Comparison of ENCODE assay signal across 1 cellular context in the genomic region with DNA sequence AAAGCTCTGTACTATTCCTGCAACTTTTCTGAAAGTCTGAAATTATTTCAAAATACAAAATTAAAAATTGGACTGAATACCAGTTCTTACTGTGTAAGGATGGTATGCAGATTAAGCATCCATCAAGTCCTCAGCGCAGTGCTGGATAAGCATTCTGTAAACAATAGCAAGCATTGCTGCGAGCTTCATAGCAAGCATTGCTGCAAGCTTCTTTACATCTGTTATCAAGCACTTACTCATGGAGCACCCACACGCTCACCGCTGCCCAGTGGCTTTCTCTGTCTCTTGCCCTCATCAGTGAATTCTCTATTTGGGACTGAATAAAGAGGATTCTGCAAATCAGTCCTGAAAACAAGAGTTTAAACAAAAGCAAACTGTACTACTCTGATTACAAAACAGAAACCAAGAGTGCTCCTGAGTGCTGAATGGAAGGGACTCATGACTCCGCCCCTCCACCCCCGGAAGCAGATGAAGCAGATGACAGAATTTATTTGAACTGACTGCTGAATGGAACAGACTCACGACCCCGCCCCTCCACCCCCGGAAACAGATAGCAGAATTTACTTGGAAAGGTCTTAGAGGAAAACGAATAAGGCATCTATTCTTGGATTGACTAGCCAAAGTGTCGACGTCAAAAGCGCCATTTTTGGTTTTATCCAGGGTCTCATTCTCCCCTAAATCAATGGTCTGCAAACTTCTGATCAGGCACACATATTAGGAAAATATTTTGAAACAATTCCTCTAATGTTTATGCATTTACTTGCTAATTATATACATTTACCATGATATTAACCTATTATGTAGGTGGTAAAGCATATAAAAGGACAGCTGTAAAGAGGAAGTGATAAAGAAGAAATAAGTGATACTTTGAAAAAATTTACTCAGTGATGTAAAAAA.
TF ChIP-seq lines count a peak whose summit lies in the region.

No MANE protein-coding gene starts in this region.

TF ChIP-seq in K562, 482 proteins besides CTCF, POLR2A, EP300 and RAD21:
- peak; percentile 92 for TF ChIP-seq NR2C1 (IDR thresholded peaks at IDR 0.05)
- TF ChIP-seq NR2C1 (tag; IDR thresholded peaks at IDR 0.05), result peak; percentile 92
- TF ChIP-seq GABPA (tag; conservative IDR thresholded peaks at IDR 0.05; ENCODE audit: low read depth), result peak; percentile 83
- TF ChIP-seq ASH1L (IDR thresholded peaks at IDR 0.05; ENCODE audit: borderline replicate concordance, low read depth, partially characterized antibody), result no peak
- TF ChIP-seq, protein P1, sequence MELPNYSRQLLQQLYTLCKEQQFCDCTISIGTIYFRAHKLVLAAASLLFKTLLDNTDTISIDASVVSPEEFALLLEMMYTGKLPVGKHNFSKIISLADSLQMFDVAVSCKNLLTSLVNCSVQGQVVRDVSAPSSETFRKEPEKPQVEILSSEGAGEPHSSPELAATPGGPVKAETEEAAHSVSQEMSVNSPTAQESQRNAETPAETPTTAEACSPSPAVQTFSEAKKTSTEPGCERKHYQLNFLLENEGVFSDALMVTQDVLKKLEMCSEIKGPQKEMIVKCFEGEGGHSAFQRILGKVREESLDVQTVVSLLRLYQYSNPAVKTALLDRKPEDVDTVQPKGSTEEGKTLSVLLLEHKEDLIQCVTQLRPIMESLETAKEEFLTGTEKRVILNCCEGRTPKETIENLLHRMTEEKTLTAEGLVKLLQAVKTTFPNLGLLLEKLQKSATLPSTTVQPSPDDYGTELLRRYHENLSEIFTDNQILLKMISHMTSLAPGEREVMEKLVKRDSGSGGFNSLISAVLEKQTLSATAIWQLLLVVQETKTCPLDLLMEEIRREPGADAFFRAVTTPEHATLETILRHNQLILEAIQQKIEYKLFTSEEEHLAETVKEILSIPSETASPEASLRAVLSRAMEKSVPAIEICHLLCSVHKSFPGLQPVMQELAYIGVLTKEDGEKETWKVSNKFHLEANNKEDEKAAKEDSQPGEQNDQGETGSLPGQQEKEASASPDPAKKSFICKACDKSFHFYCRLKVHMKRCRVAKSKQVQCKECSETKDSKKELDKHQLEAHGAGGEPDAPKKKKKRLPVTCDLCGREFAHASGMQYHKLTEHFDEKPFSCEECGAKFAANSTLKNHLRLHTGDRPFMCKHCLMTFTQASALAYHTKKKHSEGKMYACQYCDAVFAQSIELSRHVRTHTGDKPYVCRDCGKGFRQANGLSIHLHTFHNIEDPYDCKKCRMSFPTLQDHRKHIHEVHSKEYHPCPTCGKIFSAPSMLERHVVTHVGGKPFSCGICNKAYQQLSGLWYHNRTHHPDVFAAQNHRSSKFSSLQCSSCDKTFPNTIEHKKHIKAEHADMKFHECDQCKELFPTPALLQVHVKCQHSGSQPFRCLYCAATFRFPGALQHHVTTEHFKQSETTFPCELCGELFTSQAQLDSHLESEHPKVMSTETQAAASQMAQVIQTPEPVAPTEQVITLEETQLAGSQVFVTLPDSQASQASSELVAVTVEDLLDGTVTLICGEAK (IDR thresholded peaks at IDR 0.05), result peak; percentile 85
- TF ChIP-seq, protein P1 (CRISPR knock-in tag; IDR thresholded peaks at IDR 0.05), result no peak
- TF ChIP-seq, protein P2, sequence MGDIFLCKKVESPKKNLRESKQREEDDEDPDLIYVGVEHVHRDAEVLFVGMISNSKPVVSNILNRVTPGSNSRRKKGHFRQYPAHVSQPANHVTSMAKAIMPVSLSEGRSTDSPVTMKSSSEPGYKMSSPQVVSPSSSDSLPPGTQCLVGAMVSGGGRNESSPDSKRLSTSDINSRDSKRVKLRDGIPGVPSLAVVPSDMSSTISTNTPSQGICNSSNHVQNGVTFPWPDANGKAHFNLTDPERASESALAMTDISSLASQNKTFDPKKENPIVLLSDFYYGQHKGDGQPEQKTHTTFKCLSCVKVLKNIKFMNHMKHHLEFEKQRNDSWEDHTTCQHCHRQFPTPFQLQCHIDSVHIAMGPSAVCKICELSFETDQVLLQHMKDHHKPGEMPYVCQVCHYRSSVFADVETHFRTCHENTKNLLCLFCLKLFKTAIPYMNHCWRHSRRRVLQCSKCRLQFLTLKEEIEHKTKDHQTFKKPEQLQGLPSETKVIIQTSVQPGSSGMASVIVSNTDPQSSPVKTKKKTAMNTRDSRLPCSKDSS (IDR thresholded peaks at IDR 0.05; ENCODE audit: low read depth, partially characterized antibody), result no peak
- no peak for TF ChIP-seq NFATC3 (IDR thresholded peaks at IDR 0.05)
- no peak for TF ChIP-seq ZNF133 (CRISPR knock-in tag; IDR thresholded peaks at IDR 0.05)
- TF ChIP-seq MTA1 (IDR thresholded peaks at IDR 0.05; ENCODE audit: borderline replicate concordance), result no peak
- TF ChIP-seq, protein P3, sequence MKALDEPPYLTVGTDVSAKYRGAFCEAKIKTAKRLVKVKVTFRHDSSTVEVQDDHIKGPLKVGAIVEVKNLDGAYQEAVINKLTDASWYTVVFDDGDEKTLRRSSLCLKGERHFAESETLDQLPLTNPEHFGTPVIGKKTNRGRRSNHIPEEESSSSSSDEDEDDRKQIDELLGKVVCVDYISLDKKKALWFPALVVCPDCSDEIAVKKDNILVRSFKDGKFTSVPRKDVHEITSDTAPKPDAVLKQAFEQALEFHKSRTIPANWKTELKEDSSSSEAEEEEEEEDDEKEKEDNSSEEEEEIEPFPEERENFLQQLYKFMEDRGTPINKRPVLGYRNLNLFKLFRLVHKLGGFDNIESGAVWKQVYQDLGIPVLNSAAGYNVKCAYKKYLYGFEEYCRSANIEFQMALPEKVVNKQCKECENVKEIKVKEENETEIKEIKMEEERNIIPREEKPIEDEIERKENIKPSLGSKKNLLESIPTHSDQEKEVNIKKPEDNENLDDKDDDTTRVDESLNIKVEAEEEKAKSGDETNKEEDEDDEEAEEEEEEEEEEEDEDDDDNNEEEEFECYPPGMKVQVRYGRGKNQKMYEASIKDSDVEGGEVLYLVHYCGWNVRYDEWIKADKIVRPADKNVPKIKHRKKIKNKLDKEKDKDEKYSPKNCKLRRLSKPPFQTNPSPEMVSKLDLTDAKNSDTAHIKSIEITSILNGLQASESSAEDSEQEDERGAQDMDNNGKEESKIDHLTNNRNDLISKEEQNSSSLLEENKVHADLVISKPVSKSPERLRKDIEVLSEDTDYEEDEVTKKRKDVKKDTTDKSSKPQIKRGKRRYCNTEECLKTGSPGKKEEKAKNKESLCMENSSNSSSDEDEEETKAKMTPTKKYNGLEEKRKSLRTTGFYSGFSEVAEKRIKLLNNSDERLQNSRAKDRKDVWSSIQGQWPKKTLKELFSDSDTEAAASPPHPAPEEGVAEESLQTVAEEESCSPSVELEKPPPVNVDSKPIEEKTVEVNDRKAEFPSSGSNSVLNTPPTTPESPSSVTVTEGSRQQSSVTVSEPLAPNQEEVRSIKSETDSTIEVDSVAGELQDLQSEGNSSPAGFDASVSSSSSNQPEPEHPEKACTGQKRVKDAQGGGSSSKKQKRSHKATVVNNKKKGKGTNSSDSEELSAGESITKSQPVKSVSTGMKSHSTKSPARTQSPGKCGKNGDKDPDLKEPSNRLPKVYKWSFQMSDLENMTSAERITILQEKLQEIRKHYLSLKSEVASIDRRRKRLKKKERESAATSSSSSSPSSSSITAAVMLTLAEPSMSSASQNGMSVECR (CRISPR knock-in tag; IDR thresholded peaks at IDR 0.05), result no peak
- no peak for TF ChIP-seq NR2C2 (CRISPR knock-in tag; IDR thresholded peaks at IDR 0.05)
- TF ChIP-seq NR2C2 (tag; IDR thresholded peaks at IDR 0.05), result peak; percentile 95
